In the genomic region with DNA sequence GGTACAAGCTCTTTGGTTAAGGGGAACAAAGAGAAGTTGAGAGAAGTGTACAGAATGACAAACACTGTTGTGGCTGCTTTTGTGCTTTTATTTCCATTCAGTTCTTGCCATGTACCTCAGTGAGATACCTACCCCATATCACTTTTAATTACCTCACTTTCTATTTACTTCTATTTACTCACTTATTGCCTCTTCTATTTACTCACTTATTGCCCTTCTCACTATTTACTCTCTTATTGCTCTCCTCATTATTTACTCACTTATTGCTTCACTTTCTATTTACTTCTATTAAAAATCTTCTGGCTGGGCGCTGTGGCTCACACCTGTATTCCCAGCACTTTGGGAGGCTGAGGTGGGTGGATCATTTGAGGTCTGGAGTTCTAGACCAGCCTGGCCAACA, we compare ENCODE assay signal across 16 cellular contexts.
DNase-seq lines count a peak whose midpoint lies in the region; TF ChIP-seq lines count a peak whose summit lies in the region.
"Had no signal": no experiment of that assay in that cellular context is flagged by ENCODE, and none has a peak within 500 bp of the region (broad histone marks: within the 10 kb centered on the region; RNA-seq: fewer than 3 reads in every experiment).

No MANE protein-coding gene starts in this region.

- no peaks in the 10 kb centered on the region for H3K27me3 Mint-ChIP-seq in T-helper 2 cell treated with Interferon-gamma antibody and Interleukin-4, amounts not matched to agents 5 μg/mL and 100 μg/mL, for 36 hours (ENCODE audit: low read depth)
- no peaks in the 10 kb centered on the region for H3K27me3 Mint-ChIP-seq in nephron progenitor cell (ENCODE audit: low read depth, poor library complexity)

- DNase-seq in T-helper 2 cell treated with Interferon-gamma antibody and Interleukin-4, amounts not matched to agents 5 μg/mL and 100 μg/mL, for 36 hours (ENCODE audit: low spot score): no peak
- DNase-seq in T-helper 2 cell: no peak
- peak; percentile 89 for DNase-seq in NCI-H774 (lab: John Stamatoyannopoulos, UW)
- DNase-seq in nephron progenitor cell: no peak
- no peak for DNase-seq in activated CD4-positive, alpha-beta T cell treated with anti-CD3 and anti-CD28 coated beads for 4 hours
- DNase-seq in hepatic stellate cell (ENCODE audit: low spot score): no peak
- DNase-seq: H9, HFFc6, KBM-7, NCI-H187, NCI-H2107, NCI-H2227 treated with DMSO at 0.1 percent for 48 hours, NCI-H526 treated with DMSO at 0.1 percent for 48 hours, SHP77 had no signal

- no peak overlapping the region for H3K27ac ChIP-seq in HEK293 (ENCODE audit: extremely low read depth, low read depth, low read length)
- H3K27ac ChIP-seq: RWPE1 had no signal

- no peak overlapping the region for H3K4me3 Mint-ChIP-seq in T-helper 2 cell treated with Interferon-gamma antibody and Interleukin-4, amounts not matched to agents 5 μg/mL and 100 μg/mL, for 36 hours
- H3K4me3 Mint-ChIP-seq in nephron progenitor cell: no peak overlapping the region
- H3K4me3 Mint-ChIP-seq: H9, HFFc6 had no signal

- H3K4me1 Mint-ChIP-seq in T-helper 2 cell treated with Interferon-gamma antibody and Interleukin-4, amounts not matched to agents 5 μg/mL and 100 μg/mL, for 36 hours (ENCODE audit: low read depth): peaks cover 5% of the 10 kb centered on the region
- no peaks in the 10 kb centered on the region for H3K4me1 Mint-ChIP-seq in nephron progenitor cell
- H3K4me1 Mint-ChIP-seq: H9 had no signal

- H3K36me3 ChIP-seq in HEK293 (ENCODE audit: control insufficient read depth in 2 of 2, insufficient read depth in 1 of 2, low read length in 2 of 2): peaks cover 54 to 76% of the 10 kb centered on the region in 2 experiments

- H3K4me3 ChIP-seq in HEK293 (ENCODE audit: low read depth, low read length): no peak overlapping the region

- no peaks in the 10 kb centered on the region for H3K4me1 ChIP-seq in HEK293 (ENCODE audit: control insufficient read depth, insufficient read depth, low read length)

- H3K9me3 ChIP-seq in HEK293 (ENCODE audit: control insufficient read depth, insufficient read depth, low read depth, low read length): no peaks in the 10 kb centered on the region

- CTCF ChIA-PET in HEK293 (lab: Yijun Ruan, JAX): no interaction called here

- H3K36me3 Mint-ChIP-seq in T-helper 2 cell treated with Interferon-gamma antibody and Interleukin-4, amounts not matched to agents 5 μg/mL and 100 μg/mL, for 36 hours (ENCODE audit: low read depth): peaks cover 27% of the 10 kb centered on the region
- peaks cover 64% of the 10 kb centered on the region for H3K36me3 Mint-ChIP-seq in nephron progenitor cell (ENCODE audit: low read depth)

- peak overlapping the region; percentile 10 for H3K27ac Mint-ChIP-seq in T-helper 2 cell treated with Interferon-gamma antibody and Interleukin-4, amounts not matched to agents 5 μg/mL and 100 μg/mL, for 36 hours
- peak overlapping the region; percentile 22 for H3K27ac Mint-ChIP-seq in nephron progenitor cell
- H3K27ac Mint-ChIP-seq: H9, HFFc6 had no signal

- H3K9me3 Mint-ChIP-seq in T-helper 2 cell treated with Interferon-gamma antibody and Interleukin-4, amounts not matched to agents 5 μg/mL and 100 μg/mL, for 36 hours: no peaks in the 10 kb centered on the region
- H3K9me3 Mint-ChIP-seq in nephron progenitor cell: no peaks in the 10 kb centered on the region
- H3K9me3 Mint-ChIP-seq: H9, HFFc6 had no signal

- POLR2A ChIA-PET in HEK293 (lab: Yijun Ruan, JAX): no interaction called here

- TF ChIP-seq CTCF in HEK293 (tag by site-specific recombination; IDR thresholded peaks at IDR 0.05): no peak
- no peak for TF ChIP-seq CTCF in nephron progenitor cell (IDR thresholded peaks at IDR 0.05)

TF ChIP-seq in HEK293, 187 proteins besides CTCF, POLR2A, EP300 and RAD21:
- TF ChIP-seq SP3 (tag by site-specific recombination; IDR thresholded peaks at IDR 0.05) (no peak), PRDM1 (tag by site-specific recombination; IDR thresholded peaks at IDR 0.05) (peak; percentile 72)
TF ChIP-seq in HEK293: peak in this region for 1.
